Comparison of ENCODE assay signal across 10 cellular contexts in the genomic region with DNA sequence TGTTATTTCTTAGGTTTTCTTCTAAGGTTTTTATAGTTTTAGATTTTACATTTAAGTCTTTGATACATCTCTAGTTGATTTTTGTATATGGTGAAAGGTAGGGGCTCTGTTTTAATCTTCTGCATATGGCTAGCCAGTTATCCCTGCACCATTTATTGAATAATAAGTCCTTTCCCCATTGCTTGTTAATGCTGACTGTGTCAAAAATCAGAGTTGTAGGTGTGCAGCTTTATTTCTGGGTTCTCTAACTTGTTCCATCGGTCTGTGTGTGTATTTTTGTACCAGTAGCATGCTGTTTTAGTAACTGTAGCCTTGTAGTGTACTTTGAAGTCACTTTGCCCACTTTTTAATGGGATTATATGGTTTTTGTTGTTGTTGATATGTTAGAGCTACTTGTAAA. TPM values are rescaled to one million over a fixed set of nuclear protein-coding genes. Genes with fewer than 3 reads are reported as not detected.
"Had no signal": no experiment of that assay in that cellular context is flagged by ENCODE, and none has a peak within 500 bp of the region (broad histone marks: within the 10 kb centered on the region; RNA-seq: fewer than 3 reads in every experiment).

No MANE protein-coding gene starts in this region.

- H3K4me3 ChIP-seq: GM23248, HAP-1 had no signal

- FAIRE-seq: HTR-8/SVneo had no signal

- H3K9me3 ChIP-seq: HAP-1 had no signal

- H2AFZ ChIP-seq: GM23248 had no signal

- H3K4me2 ChIP-seq: KMS-11 had no signal

- H3K27ac ChIP-seq: GM23248, KMS-11 had no signal

- H3K27ac Mint-ChIP-seq: HFFc6 had no signal

- H3K9ac ChIP-seq: GM23248, KMS-11 had no signal

- DNase-seq: GM23248, GOT3, H7, HFFc6, KBM-7 had no signal

- H3K4me1 ChIP-seq: HAP-1 had no signal

- H3K4me3 Mint-ChIP-seq: HFFc6 had no signal

- ATAC-seq: HCT116 had no signal

- H3K36me3 ChIP-seq: HAP-1 had no signal

RNA-seq across cellular contexts. Expression of a gene that starts 37.9 kb away (rescaled TPM):
- total RNA-seq: HFFc6, HT-29 had no signal
